In genomic region chr18:10907749-10908148, GRCh38 we compare ENCODE assay signal across 34 cellular contexts.
"Had no signal": no experiment of that assay in that cellular context is flagged by ENCODE, and none has a peak within 500 bp of the region (broad histone marks: within the 10 kb centered on the region; RNA-seq: fewer than 3 reads in every experiment).

No MANE protein-coding gene starts in this region.

- ATAC-seq: activated CD8-positive, alpha-beta T cell treated with anti-CD3 and anti-CD28 coated beads for 36 hours; activated naive CD4-positive, alpha-beta T cell treated with anti-CD3 and anti-CD28 coated beads, Interleukin-2, amount 50 U/mL, for 72 hours; activated T-cell treated with anti-CD3 and anti-CD28 coated beads, Interleukin-2, amount 50 U/mL, for 4 hours; activated T-cell treated with anti-CD3 and anti-CD28 coated beads, Interleukin-2, amount 50 U/mL, for 72 hours; activated T-helper 17 cell treated with anti-CD3 and anti-CD28 coated beads, Interleukin-2, amount 50 U/mL, for 72 hours had no signal

- H3K4me3 ChIP-seq: adrenal gland, ascending aorta, cardiac muscle cell had no signal

- H3K36me3 ChIP-seq: adrenal gland, ascending aorta, cardiac muscle cell had no signal

- H3K9me3 ChIP-seq: adrenal gland, ascending aorta had no signal

- H3K27ac ChIP-seq: adrenal gland, ascending aorta, cardiac muscle cell, VCaP had no signal

- DNase-seq: activated B cell treated with CpG ODN at 0.5 μM for 24 hours; activated CD4-positive, alpha-beta memory T cell treated with anti-CD3 and anti-CD28 coated beads for 36 hours; activated CD4-positive, alpha-beta T cell treated with anti-CD3 and anti-CD28 coated beads for 4 hours; activated CD4-positive, alpha-beta T cell treated with anti-CD3 and anti-CD28 coated beads, Interleukin-2, amount 10 ng/mL, durations not matched to agents 24 days and 14 days; activated CD4-positive, alpha-beta T cell treated with anti-CD3 and anti-CD28 coated beads, Interleukin-2, amount 50 U/mL, for 1 hour; activated CD4-positive, alpha-beta T cell treated with anti-CD3 and anti-CD28 coated beads, Interleukin-2, amount 50 U/mL, for 4 hours; activated CD4-positive, CD25-positive, alpha-beta regulatory T cell treated with anti-CD3 and anti-CD28 coated beads, Interleukin-2, amount 50 U/mL, for 72 hours; activated CD8-positive, alpha-beta memory T cell treated with anti-CD3 and anti-CD28 coated beads, Interleukin-2, amount 50 U/mL, for 4 hours; activated CD8-positive, alpha-beta T cell treated with anti-CD3 and anti-CD28 coated beads for 36 hours; activated effector memory CD4-positive, alpha-beta T cell treated with anti-CD3 and anti-CD28 coated beads, Interleukin-2, amount 50 U/mL, for 16 hours; activated gamma-delta T cell treated with Interleukin-2 at 50 U/mL for 16 hours; activated naive CD4-positive, alpha-beta T cell; activated naive CD4-positive, alpha-beta T cell treated with anti-CD3 and anti-CD28 coated beads for 36 hours; activated naive CD4-positive, alpha-beta T cell treated with anti-CD3 and anti-CD28 coated beads, Interleukin-2, amount 50 U/mL, for 16 hours; activated naive CD8-positive, alpha-beta T cell treated with anti-CD3 and anti-CD28 coated beads for 36 hours; activated T-cell treated with anti-CD3 and anti-CD28 coated beads for 4 hours; activated T-cell treated with anti-CD3 and anti-CD28 coated beads, Interleukin-2, amount 50 U/mL, for 1 hour; activated T-cell treated with anti-CD3 and anti-CD28 coated beads, Interleukin-2, amount 50 U/mL, for 4 hours; activated T-cell treated with anti-CD3 and anti-CD28 coated beads, Interleukin-2, amount 50 U/mL, for 72 hours; adrenal gland; amygdala; anterior cingulate cortex; caudate nucleus; cerebellar nuclear complex; T-helper 1 cell; T-helper 2 cell; T-helper 9 cell had no signal

- H3K27me3 ChIP-seq: adrenal gland, ascending aorta, cardiac muscle cell had no signal

- H3K4me1 ChIP-seq: adrenal gland, ascending aorta had no signal

- FAIRE-seq: bronchial epithelial cell, TTC549 had no signal
